12 cellular contexts compared by ENCODE assay signal in the genomic region with DNA sequence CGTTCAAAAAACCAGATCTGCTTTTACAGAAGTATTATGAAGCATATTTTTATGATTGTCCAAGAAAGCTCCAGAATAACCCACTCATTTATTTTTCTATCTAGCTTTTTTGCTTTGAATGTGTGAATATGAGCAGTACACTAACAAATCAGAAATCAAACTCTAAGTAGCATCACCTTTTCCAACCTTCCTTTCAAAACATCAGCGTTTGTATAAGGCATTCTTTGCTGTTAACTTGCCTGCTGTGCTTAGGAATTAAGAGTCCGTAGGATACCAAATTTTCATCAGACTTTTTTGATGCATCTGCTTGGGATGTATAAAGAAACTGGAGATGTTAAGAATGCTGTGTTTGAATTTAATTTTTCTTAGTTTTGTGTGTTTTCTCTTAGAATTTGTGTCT. TPM values are rescaled to one million over a fixed set of nuclear protein-coding genes. Genes with fewer than 3 reads are reported as not detected.
DNase-seq lines count a peak whose midpoint lies in the region; ATAC-seq and TF ChIP-seq lines count a peak whose summit lies in the region.
"Had no signal": no experiment of that assay in that cellular context is flagged by ENCODE, and none has a peak within 500 bp of the region (broad histone marks: within the 10 kb centered on the region; RNA-seq: fewer than 3 reads in every experiment).

No MANE protein-coding gene starts in this region.

- H3K9me3 Mint-ChIP-seq in naive thymus-derived CD8-positive, alpha-beta T cell: no peaks in the 10 kb centered on the region

- no peak overlapping the region for H3K9ac ChIP-seq in adipocyte (ENCODE audit: low read length)

- H3K4me1 ChIP-seq in left ventricle myocardium inferior: peaks cover 82% of the 10 kb centered on the region
- H3K4me1 ChIP-seq in adipocyte (ENCODE audit: control insufficient read depth, insufficient read depth, low read length): peaks cover 7% of the 10 kb centered on the region
- H3K4me1 ChIP-seq in thymus (ENCODE audit: control insufficient read depth, insufficient read depth, low read length): peaks cover 6% of the 10 kb centered on the region

- H3K27me3 ChIP-seq in left ventricle myocardium inferior (ENCODE audit: low read depth): no peaks in the 10 kb centered on the region
- no peaks in the 10 kb centered on the region for H3K27me3 ChIP-seq in adipocyte (replicated peaks; ENCODE audit: control insufficient read depth, insufficient read depth, low read length)
- H3K27me3 ChIP-seq in thymus (ENCODE audit: control insufficient read depth, insufficient read depth): no peaks in the 10 kb centered on the region

- H3K27ac ChIP-seq in left ventricle myocardium inferior (replicated peaks) (no peak overlapping the region), thymus (ENCODE audit: low read depth) (no peak overlapping the region)

- no peaks in the 10 kb centered on the region for H3K9me3 ChIP-seq in left ventricle myocardium inferior (replicated peaks)
- H3K9me3 ChIP-seq in adipocyte (ENCODE audit: control insufficient read depth, low read length): no peaks in the 10 kb centered on the region
- no peaks in the 10 kb centered on the region for H3K9me3 ChIP-seq in thymus (ENCODE audit: control insufficient read depth)

- WGBS in thymus: 87% methylated on average over 3 of the region's 3 CpGs

- H3K4me3 Mint-ChIP-seq in naive thymus-derived CD8-positive, alpha-beta T cell: peak overlapping the region in 9 of 10 donors; percentile 12 to 71 (median 49)

- no peaks in the 10 kb centered on the region for H3K27me3 Mint-ChIP-seq in naive thymus-derived CD8-positive, alpha-beta T cell

- H3K36me3 ChIP-seq in left ventricle myocardium inferior (no peaks in the 10 kb centered on the region), adipocyte (ENCODE audit: control insufficient read depth, insufficient read depth, low read length, severe bottlenecking) (no peaks in the 10 kb centered on the region), thymus (ENCODE audit: control insufficient read depth, insufficient read depth) (peaks cover 4% of the 10 kb centered on the region)

- ATAC-seq in Right ventricle myocardium superior (ENCODE audit: poor library complexity) (no peak), HG02588 (IDR thresholded peaks at IDR 0.05; ENCODE audit: unreplicated experiment) (no peak), omental fat pad (ENCODE audit: low FRiP score) (no peak)
- ATAC-seq in naive thymus-derived CD8-positive, alpha-beta T cell: no peak

- POLR2A ChIA-PET in naive thymus-derived CD8-positive, alpha-beta T cell (lab: Charles Lee): no interaction called here

- no peak for TF ChIP-seq CTCF in left ventricle myocardium inferior (IDR thresholded peaks at IDR 0.05; ENCODE audit: borderline replicate concordance)
- TF ChIP-seq CTCF in omental fat pad (IDR thresholded peaks at IDR 0.05): no peak

- peaks cover 37 to 69% (median 63%) of the 10 kb centered on the region in 4 donors for H3K4me1 Mint-ChIP-seq in naive thymus-derived CD8-positive, alpha-beta T cell

- DNase-seq in left ventricle myocardium inferior (no peak), Right ventricle myocardium superior (no peak), adipocyte (ENCODE audit: low read depth) (peak; percentile 12), omental fat pad (ENCODE audit: low spot score) (no peak), NCI-H1694 treated with DMSO at 0.1 percent for 48 hours (lab: John Stamatoyannopoulos, UW) (no peak)
- no peak for DNase-seq in naive thymus-derived CD8-positive, alpha-beta T cell
- DNase-seq: effector CD8-positive, alpha-beta T cell; IMR-90; NCI-H526 treated with DMSO at 0.1 percent for 48 hours; stimulated activated CD8-positive, alpha-beta memory T cell treated with anti-CD3 and anti-CD28 coated beads, Interleukin-4, amount 100 ng/mL, for 48 hours had no signal

- H3K27ac Mint-ChIP-seq in naive thymus-derived CD8-positive, alpha-beta T cell: peak overlapping the region in 9 of 10 donors; percentile 9 to 91 (median 29)

- H3K36me3 Mint-ChIP-seq in naive thymus-derived CD8-positive, alpha-beta T cell: peaks cover 0 to 43% (median 2%) of the 10 kb centered on the region in 3 donors

- H3K4me3 ChIP-seq in left ventricle myocardium inferior: peak overlapping the region; percentile 97
- no peak overlapping the region for H3K4me3 ChIP-seq in adipocyte (ENCODE audit: low read length)
- peak overlapping the region; percentile 13 for H3K4me3 ChIP-seq in thymus (ENCODE audit: low read length)

- intact Hi-C loops in left ventricle myocardium inferior (cut with micrococcal nuclease) (no loop called here), Right ventricle myocardium superior (cut with DNase I) (loop anchor here (10.0 kb wide), 1 partner anchor 89 kb away; no protein-coding TSS in a partner anchor)

RNA-seq across cellular contexts. Expression of gene TLE4, which starts 3.8 kb away (rescaled TPM):
- total RNA-seq in left ventricle myocardium inferior: 10.3 TPM
- total RNA-seq in Right ventricle myocardium superior: 12.8 TPM
- 100 to 1,000 TPM; 101 to 110 TPM for total RNA-seq in naive thymus-derived CD8-positive, alpha-beta T cell
- polyA plus RNA-seq in naive thymus-derived CD8-positive, alpha-beta T cell: 10 to 100 TPM; 25.3 to 37.8 (median 35.6) TPM
- 22.6 TPM for polyA plus RNA-seq in thymus
- total RNA-seq in omental fat pad: 10 to 100 TPM; 30.1 to 32.9 (median 30.7) TPM
